8 cellular contexts compared by ENCODE assay signal in the genomic region with DNA sequence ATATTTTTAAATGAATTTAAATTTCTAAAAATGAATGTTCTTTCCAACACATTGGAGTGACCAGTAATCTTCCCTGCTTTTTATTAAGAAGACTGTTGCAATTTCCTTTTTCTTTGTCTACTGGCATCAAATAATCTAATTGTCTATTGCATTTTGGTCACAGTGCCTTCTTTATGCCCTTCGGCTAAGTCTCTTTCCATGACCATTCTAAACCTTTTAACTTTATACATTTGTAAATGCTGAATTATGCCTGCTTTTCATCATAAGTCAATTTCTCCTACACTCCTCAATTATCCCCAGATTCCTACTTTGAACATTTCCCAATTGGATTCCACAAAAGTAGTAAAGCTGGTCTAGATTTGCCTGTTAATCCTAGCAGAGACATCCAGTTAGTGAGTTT.
"Had no signal": no experiment of that assay in that cellular context is flagged by ENCODE, and none has a peak within 500 bp of the region (broad histone marks: within the 10 kb centered on the region; RNA-seq: fewer than 3 reads in every experiment).

No MANE protein-coding gene starts in this region.

- H3K4me1 Mint-ChIP-seq: IgD-negative memory B cell had no signal

- H3K27ac ChIP-seq: HL-60, KMS-11 had no signal

- H3K4me2 ChIP-seq: KMS-11 had no signal

- H3K27ac Mint-ChIP-seq: IgD-negative memory B cell had no signal

- H3K4me3 ChIP-seq: K562 had no signal

- H3K27me3 Mint-ChIP-seq: IgD-negative memory B cell had no signal

- H3K4me3 Mint-ChIP-seq: IgD-negative memory B cell had no signal

- DNase-seq: IMR-90, KBM-7, KG1 had no signal

- H3K9ac ChIP-seq: KMS-11 had no signal

- H3K36me3 Mint-ChIP-seq: IgD-negative memory B cell had no signal

- ATAC-seq: HepG2, K562 had no signal

- H3K9me3 Mint-ChIP-seq: IgD-negative memory B cell had no signal
